Comparison of ENCODE assay signal across 8 cellular contexts in genomic region chr6:17280552-17281090, GRCh38. TPM values are rescaled to one million over a fixed set of nuclear protein-coding genes. Genes with fewer than 3 reads are reported as not detected.
DNase-seq lines count a peak whose midpoint lies in the region; ATAC-seq, FAIRE-seq and TF ChIP-seq lines count a peak whose summit lies in the region.

No MANE protein-coding gene starts in this region.

- ATAC-seq in SK-N-SH treated with all-trans-retinoic acid at 6 μM for 48 hours, result peak; percentile 68
- ATAC-seq in GM18520 (IDR thresholded peaks at IDR 0.05; ENCODE audit: unreplicated experiment), result no peak
- no peak for ATAC-seq in HG03378 (IDR thresholded peaks at IDR 0.05; ENCODE audit: unreplicated experiment)
- no peak for ATAC-seq in HG03139 (IDR thresholded peaks at IDR 0.05; ENCODE audit: unreplicated experiment)

- H3K4me3 ChIP-seq in BLaER1 treated with 17β-estradiol and CSF1 and Interleukin-3, amounts not matched to agents 10 nM and 100 nM, result peak overlapping the region; percentile 57 to 82 (median 70)
- peak overlapping the region; percentile 62 for H3K4me3 ChIP-seq in neuron (ENCODE audit: low read length)

- H2AFZ ChIP-seq in neuron (ENCODE audit: low read depth, low read length), result peak overlapping the region; percentile 91

- peak overlapping the region; percentile 72 to 83 (median 78); a peak in 15 of 22 replicates for H3K9ac ChIP-seq in BLaER1 treated with 17β-estradiol and CSF1 and Interleukin-3, amounts not matched to agents 10 nM and 100 nM

- H3K36me3 ChIP-seq in BLaER1 treated with 17β-estradiol and CSF1 and Interleukin-3, amounts not matched to agents 10 nM and 100 nM, result peaks cover 0 to 12% (median 0%) of the 10 kb centered on the region in 11 experiments; a peak in 1 of 22 replicates
- H3K36me3 ChIP-seq in neuron (ENCODE audit: insufficient read depth, low read length), result no peaks in the 10 kb centered on the region

- DNase-seq in frontal cortex (ENCODE audit: low spot score in 2 of 2) (peak; percentile 24 to 32), activated gamma-delta T cell (lab: John Stamatoyannopoulos, UW) (no peak)

- FAIRE-seq in frontal cortex (lab: Jason Lieb, UNC), result no peak

- H4K20me1 ChIP-seq in BLaER1 treated with 17β-estradiol and CSF1 and Interleukin-3, amounts not matched to agents 10 nM and 100 nM, result no peaks in the 10 kb centered on the region

- H3K4me1 ChIP-seq in BLaER1 treated with 17β-estradiol and CSF1 and Interleukin-3, amounts not matched to agents 10 nM and 100 nM, result peaks cover 0 to 17% (median 12%) of the 10 kb centered on the region in 10 experiments; a peak in 12 of 20 replicates
- peaks cover 11% of the 10 kb centered on the region for H3K4me1 ChIP-seq in neuron (ENCODE audit: insufficient read depth, low read length)

- H3K27me3 ChIP-seq in BLaER1 treated with 17β-estradiol and CSF1 and Interleukin-3, amounts not matched to agents 10 nM and 100 nM, result peaks cover 44 to 63% (median 55%) of the 10 kb centered on the region in 11 experiments
- H3K27me3 ChIP-seq in neuron (ENCODE audit: insufficient read depth, low read length), result peaks cover 22% of the 10 kb centered on the region

- peak overlapping the region in 2 of 11 experiments; percentile 71 to 77; a peak in 4 of 22 replicates for H3K27ac ChIP-seq in BLaER1 treated with 17β-estradiol and CSF1 and Interleukin-3, amounts not matched to agents 10 nM and 100 nM

- H3K4me2 ChIP-seq in BLaER1 treated with 17β-estradiol and CSF1 and Interleukin-3, amounts not matched to agents 10 nM and 100 nM, result peak overlapping the region; percentile 81 to 98 (median 93)

- peaks cover 0 to 10% (median 5%) of the 10 kb centered on the region in 11 experiments; a peak in 8 of 22 replicates for H3K9me3 ChIP-seq in BLaER1 treated with 17β-estradiol and CSF1 and Interleukin-3, amounts not matched to agents 10 nM and 100 nM (replicated peaks in 1 of 11)
- no peaks in the 10 kb centered on the region for H3K9me3 ChIP-seq in neuron (ENCODE audit: low read length)

TF ChIP-seq in SK-N-SH treated with all-trans-retinoic acid at 6 μM for 48 hours, 23 proteins besides CTCF, POLR2A, EP300 and RAD21:
- no peak for TF ChIP-seq GLIS3 (CRISPR knock-in tag; IDR thresholded peaks at IDR 0.05)
- TF ChIP-seq OSR1 (CRISPR knock-in tag; IDR thresholded peaks at IDR 0.05), result no peak
- TF ChIP-seq SNAI2 (CRISPR knock-in tag; IDR thresholded peaks at IDR 0.05), result no peak
- no peak for TF ChIP-seq TCF4 (CRISPR knock-in tag; IDR thresholded peaks at IDR 0.05; ENCODE audit: borderline replicate concordance)
- TF ChIP-seq, protein P1, sequence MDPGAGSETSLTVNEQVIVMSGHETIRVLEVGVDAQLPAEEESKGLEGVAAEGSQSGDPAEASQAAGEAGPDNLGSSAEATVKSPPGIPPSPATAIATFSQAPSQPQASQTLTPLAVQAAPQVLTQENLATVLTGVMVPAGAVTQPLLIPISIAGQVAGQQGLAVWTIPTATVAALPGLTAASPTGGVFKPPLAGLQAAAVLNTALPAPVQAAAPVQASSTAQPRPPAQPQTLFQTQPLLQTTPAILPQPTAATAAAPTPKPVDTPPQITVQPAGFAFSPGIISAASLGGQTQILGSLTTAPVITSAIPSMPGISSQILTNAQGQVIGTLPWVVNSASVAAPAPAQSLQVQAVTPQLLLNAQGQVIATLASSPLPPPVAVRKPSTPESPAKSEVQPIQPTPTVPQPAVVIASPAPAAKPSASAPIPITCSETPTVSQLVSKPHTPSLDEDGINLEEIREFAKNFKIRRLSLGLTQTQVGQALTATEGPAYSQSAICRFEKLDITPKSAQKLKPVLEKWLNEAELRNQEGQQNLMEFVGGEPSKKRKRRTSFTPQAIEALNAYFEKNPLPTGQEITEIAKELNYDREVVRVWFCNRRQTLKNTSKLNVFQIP (CRISPR knock-in tag; IDR thresholded peaks at IDR 0.05; ENCODE audit: borderline replicate concordance, low read depth), result no peak
- no peak for TF ChIP-seq ZFP30 (CRISPR knock-in tag; IDR thresholded peaks at IDR 0.05)
- TF ChIP-seq ZNF8 (CRISPR knock-in tag; IDR thresholded peaks at IDR 0.05), result no peak
- no peak for TF ChIP-seq TSHZ2 (CRISPR knock-in tag; IDR thresholded peaks at IDR 0.05)
- TF ChIP-seq, protein P2, sequence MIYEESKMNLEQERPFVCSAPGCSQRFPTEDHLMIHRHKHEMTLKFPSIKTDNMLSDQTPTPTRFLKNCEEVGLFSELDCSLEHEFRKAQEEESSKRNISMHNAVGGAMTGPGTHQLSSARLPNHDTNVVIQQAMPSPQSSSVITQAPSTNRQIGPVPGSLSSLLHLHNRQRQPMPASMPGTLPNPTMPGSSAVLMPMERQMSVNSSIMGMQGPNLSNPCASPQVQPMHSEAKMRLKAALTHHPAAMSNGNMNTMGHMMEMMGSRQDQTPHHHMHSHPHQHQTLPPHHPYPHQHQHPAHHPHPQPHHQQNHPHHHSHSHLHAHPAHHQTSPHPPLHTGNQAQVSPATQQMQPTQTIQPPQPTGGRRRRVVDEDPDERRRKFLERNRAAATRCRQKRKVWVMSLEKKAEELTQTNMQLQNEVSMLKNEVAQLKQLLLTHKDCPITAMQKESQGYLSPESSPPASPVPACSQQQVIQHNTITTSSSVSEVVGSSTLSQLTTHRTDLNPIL (CRISPR knock-in tag; IDR thresholded peaks at IDR 0.05; ENCODE audit: low read depth), result no peak
- TF ChIP-seq ZNF70 (CRISPR knock-in tag; IDR thresholded peaks at IDR 0.05), result no peak
- TF ChIP-seq TOX (CRISPR knock-in tag; IDR thresholded peaks at IDR 0.05; ENCODE audit: borderline replicate concordance), result no peak
- TF ChIP-seq ZC3H10 (CRISPR knock-in tag; IDR thresholded peaks at IDR 0.05), result no peak
- TF ChIP-seq ARNTL (CRISPR knock-in tag; IDR thresholded peaks at IDR 0.05; ENCODE audit: borderline replicate concordance, low read depth), result no peak
- no peak for TF ChIP-seq ZFP3 (CRISPR knock-in tag; IDR thresholded peaks at IDR 0.05)
- TF ChIP-seq RARB (CRISPR knock-in tag; IDR thresholded peaks at IDR 0.05), result no peak
TF ChIP-seq in SK-N-SH treated with all-trans-retinoic acid at 6 μM for 48 hours: peak in this region for 0.

RNA-seq across cellular contexts. Expression of gene RBM24, which starts 0.5 kb away (rescaled TPM):
- total RNA-seq in frontal cortex, result 31.4 TPM
